In genomic region chr1:230708631-230709580, GRCh38 we compare ENCODE assay signal across 1 cellular context.
TF ChIP-seq lines count a peak whose summit lies in the region.

No MANE protein-coding gene starts in this region.

TF ChIP-seq in HepG2, 621 proteins besides CTCF, POLR2A, EP300 and RAD21 (continued from another document and continues in another):
- peak; percentile 81; the same call in 1 of the 2 replicates for TF ChIP-seq ZBTB39 (CRISPR knock-in tag; IDR thresholded peaks at IDR 0.05)
- peak; percentile 55; the same call in 1 of the 2 replicates for TF ChIP-seq ZKSCAN1 (IDR thresholded peaks at IDR 0.05; ENCODE audit: low read length)
- TF ChIP-seq RNF2 (conservative IDR thresholded peaks at IDR 0.05; ENCODE audit: low read depth) = no peak
- 0 out of 2 replicates have a peak, but pooled peaks have one; percentile 53 for TF ChIP-seq DNMT1 (CRISPR knock-in tag; IDR thresholded peaks at IDR 0.05)
- peak; percentile 54; the same call in 1 of the 2 replicates for TF ChIP-seq YEATS2 (CRISPR knock-in tag; IDR thresholded peaks at IDR 0.05; ENCODE audit: borderline replicate concordance)
- TF ChIP-seq KDM6A (CRISPR knock-in tag; IDR thresholded peaks at IDR 0.05; ENCODE audit: low read depth) = peak; percentile 79
- TF ChIP-seq, protein P1, sequence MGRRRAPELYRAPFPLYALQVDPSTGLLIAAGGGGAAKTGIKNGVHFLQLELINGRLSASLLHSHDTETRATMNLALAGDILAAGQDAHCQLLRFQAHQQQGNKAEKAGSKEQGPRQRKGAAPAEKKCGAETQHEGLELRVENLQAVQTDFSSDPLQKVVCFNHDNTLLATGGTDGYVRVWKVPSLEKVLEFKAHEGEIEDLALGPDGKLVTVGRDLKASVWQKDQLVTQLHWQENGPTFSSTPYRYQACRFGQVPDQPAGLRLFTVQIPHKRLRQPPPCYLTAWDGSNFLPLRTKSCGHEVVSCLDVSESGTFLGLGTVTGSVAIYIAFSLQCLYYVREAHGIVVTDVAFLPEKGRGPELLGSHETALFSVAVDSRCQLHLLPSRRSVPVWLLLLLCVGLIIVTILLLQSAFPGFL (CRISPR knock-in tag; IDR thresholded peaks at IDR 0.05) = no peak
- no peak for TF ChIP-seq ZNF781 (CRISPR knock-in tag; IDR thresholded peaks at IDR 0.05; ENCODE audit: borderline replicate concordance, not compliant biosample characterization)
- TF ChIP-seq ZNF33A (CRISPR knock-in tag; IDR thresholded peaks at IDR 0.05; ENCODE audit: borderline replicate concordance) = peak; percentile 55; the same call in 1 of the 2 replicates
- no peak for TF ChIP-seq ZNF768 (CRISPR knock-in tag; IDR thresholded peaks at IDR 0.05)
- TF ChIP-seq ARHGAP35 (CRISPR knock-in tag; IDR thresholded peaks at IDR 0.05; ENCODE audit: borderline replicate concordance) = no peak
- peak; percentile 62; the same call in 1 of the 2 replicates for TF ChIP-seq ZNF615 (CRISPR knock-in tag; IDR thresholded peaks at IDR 0.05; ENCODE audit: borderline replicate concordance)
- TF ChIP-seq ZNF878 (CRISPR knock-in tag; IDR thresholded peaks at IDR 0.05) = peak; percentile 61; the same call in 1 of the 2 replicates
- peak; percentile 80; the same call in 1 of the 2 replicates for TF ChIP-seq ZNF644 (CRISPR knock-in tag; IDR thresholded peaks at IDR 0.05; ENCODE audit: low read depth)
- TF ChIP-seq ZNF235 (CRISPR knock-in tag; IDR thresholded peaks at IDR 0.05; ENCODE audit: borderline replicate concordance) = 0 out of 2 replicates have a peak, but pooled peaks have one; percentile 78
- TF ChIP-seq ZNF589 (CRISPR knock-in tag; conservative IDR thresholded peaks at IDR 0.05) = peak; percentile 86
- TF ChIP-seq SKI (IDR thresholded peaks at IDR 0.05; ENCODE audit: partially characterized antibody) = peak; percentile 81
- no peak for TF ChIP-seq BRCA1 (CRISPR knock-in tag; IDR thresholded peaks at IDR 0.05)
- TF ChIP-seq TBX3 (IDR thresholded peaks at IDR 0.05; ENCODE audit: borderline replicate concordance) = peak; percentile 57; the same call in 1 of the 2 replicates
- TF ChIP-seq ATF7-NPFF (CRISPR knock-in tag; IDR thresholded peaks at IDR 0.05; ENCODE audit: low read depth) = 0 out of 2 replicates have a peak, but pooled peaks have one; percentile 41
- peak; percentile 87; the same call in 1 of the 2 replicates for TF ChIP-seq ZNF296 (CRISPR knock-in tag; conservative IDR thresholded peaks at IDR 0.05)
- no peak for TF ChIP-seq ZNF20 (CRISPR knock-in tag; IDR thresholded peaks at IDR 0.05)
- no peak for TF ChIP-seq DNMT3B (CRISPR knock-in tag; conservative IDR thresholded peaks at IDR 0.05)
- TF ChIP-seq, protein P2, sequence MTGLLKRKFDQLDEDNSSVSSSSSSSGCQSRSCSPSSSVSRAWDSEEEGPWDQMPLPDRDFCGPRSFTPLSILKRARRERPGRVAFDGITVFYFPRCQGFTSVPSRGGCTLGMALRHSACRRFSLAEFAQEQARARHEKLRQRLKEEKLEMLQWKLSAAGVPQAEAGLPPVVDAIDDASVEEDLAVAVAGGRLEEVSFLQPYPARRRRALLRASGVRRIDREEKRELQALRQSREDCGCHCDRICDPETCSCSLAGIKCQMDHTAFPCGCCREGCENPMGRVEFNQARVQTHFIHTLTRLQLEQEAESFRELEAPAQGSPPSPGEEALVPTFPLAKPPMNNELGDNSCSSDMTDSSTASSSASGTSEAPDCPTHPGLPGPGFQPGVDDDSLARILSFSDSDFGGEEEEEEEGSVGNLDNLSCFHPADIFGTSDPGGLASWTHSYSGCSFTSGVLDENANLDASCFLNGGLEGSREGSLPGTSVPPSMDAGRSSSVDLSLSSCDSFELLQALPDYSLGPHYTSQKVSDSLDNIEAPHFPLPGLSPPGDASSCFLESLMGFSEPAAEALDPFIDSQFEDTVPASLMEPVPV (CRISPR knock-in tag; IDR thresholded peaks at IDR 0.05) = peak; percentile 74
- TF ChIP-seq ZNF598 (CRISPR knock-in tag; IDR thresholded peaks at IDR 0.05; ENCODE audit: borderline replicate concordance) = no peak
- TF ChIP-seq ATF1 (CRISPR knock-in tag; IDR thresholded peaks at IDR 0.05) = no peak
- peak; percentile 62; the same call in 1 of the 2 replicates for TF ChIP-seq ZNF274 (CRISPR knock-in tag; IDR thresholded peaks at IDR 0.05)
- TF ChIP-seq MED13 (CRISPR knock-in tag; IDR thresholded peaks at IDR 0.05) = peak; percentile 84
- no peak for TF ChIP-seq E2F1 (CRISPR knock-in tag; IDR thresholded peaks at IDR 0.05)
- 0 out of 2 replicates have a peak, but pooled peaks have one; percentile 50 for TF ChIP-seq TAF1 (CRISPR knock-in tag; IDR thresholded peaks at IDR 0.05)
- TF ChIP-seq ZNF749 (CRISPR knock-in tag; IDR thresholded peaks at IDR 0.05; ENCODE audit: borderline replicate concordance) = peak; percentile 89; the same call in 1 of the 2 replicates
- TF ChIP-seq FOXK2 (IDR thresholded peaks at IDR 0.05) = no peak
- peak; percentile 87 for TF ChIP-seq NR2C2 (CRISPR knock-in tag; IDR thresholded peaks at IDR 0.05; ENCODE audit: borderline replicate concordance)
- peak; percentile 95 for TF ChIP-seq SOX5 (CRISPR knock-in tag; IDR thresholded peaks at IDR 0.05; ENCODE audit: borderline replicate concordance)
- peak; percentile 90 for TF ChIP-seq ZXDC (CRISPR knock-in tag; IDR thresholded peaks at IDR 0.05)
- TF ChIP-seq, protein P3, sequence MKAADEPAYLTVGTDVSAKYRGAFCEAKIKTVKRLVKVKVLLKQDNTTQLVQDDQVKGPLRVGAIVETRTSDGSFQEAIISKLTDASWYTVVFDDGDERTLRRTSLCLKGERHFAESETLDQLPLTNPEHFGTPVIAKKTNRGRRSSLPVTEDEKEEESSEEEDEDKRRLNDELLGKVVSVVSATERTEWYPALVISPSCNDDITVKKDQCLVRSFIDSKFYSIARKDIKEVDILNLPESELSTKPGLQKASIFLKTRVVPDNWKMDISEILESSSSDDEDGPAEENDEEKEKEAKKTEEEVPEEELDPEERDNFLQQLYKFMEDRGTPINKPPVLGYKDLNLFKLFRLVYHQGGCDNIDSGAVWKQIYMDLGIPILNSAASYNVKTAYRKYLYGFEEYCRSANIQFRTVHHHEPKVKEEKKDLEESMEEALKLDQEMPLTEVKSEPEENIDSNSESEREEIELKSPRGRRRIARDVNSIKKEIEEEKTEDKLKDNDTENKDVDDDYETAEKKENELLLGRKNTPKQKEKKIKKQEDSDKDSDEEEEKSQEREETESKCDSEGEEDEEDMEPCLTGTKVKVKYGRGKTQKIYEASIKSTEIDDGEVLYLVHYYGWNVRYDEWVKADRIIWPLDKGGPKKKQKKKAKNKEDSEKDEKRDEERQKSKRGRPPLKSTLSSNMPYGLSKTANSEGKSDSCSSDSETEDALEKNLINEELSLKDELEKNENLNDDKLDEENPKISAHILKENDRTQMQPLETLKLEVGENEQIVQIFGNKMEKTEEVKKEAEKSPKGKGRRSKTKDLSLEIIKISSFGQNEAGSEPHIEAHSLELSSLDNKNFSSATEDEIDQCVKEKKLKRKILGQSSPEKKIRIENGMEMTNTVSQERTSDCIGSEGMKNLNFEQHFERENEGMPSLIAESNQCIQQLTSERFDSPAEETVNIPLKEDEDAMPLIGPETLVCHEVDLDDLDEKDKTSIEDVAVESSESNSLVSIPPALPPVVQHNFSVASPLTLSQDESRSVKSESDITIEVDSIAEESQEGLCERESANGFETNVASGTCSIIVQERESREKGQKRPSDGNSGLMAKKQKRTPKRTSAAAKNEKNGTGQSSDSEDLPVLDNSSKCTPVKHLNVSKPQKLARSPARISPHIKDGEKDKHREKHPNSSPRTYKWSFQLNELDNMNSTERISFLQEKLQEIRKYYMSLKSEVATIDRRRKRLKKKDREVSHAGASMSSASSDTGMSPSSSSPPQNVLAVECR (CRISPR knock-in tag; IDR thresholded peaks at IDR 0.05; ENCODE audit: borderline replicate concordance) = peak; percentile 99
- peak; percentile 42; the same call in 1 of the 2 replicates for TF ChIP-seq EEA1 (CRISPR knock-in tag; IDR thresholded peaks at IDR 0.05; ENCODE audit: borderline replicate concordance)
- no peak for TF ChIP-seq ZNF142 (CRISPR knock-in tag; IDR thresholded peaks at IDR 0.05)
